23 cellular contexts compared by ENCODE assay signal in the genomic region with DNA sequence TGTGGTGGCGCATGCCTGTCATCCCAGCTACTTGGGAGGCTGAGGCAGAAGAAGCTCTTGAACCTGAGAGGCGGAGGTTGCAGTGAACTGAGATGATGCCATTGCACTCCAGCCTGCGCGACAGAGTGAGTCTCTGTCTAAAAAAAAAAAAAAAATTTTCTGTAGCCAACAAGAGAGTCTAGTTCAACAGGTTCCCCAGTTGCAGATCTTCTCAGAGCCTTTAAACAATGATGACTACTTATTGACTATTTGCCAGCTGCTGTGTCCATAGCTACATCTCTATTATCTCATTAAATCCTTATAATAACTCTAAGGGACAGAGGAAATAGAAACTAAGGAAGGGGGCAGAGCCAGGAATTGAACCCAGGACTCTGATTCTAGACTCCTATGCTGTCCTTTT. TPM values are rescaled to one million over a fixed set of nuclear protein-coding genes. Genes with fewer than 3 reads are reported as not detected.
DNase-seq lines count a peak whose midpoint lies in the region; FAIRE-seq and TF ChIP-seq lines count a peak whose summit lies in the region.
"Had no signal": no experiment of that assay in that cellular context is flagged by ENCODE, and none has a peak within 500 bp of the region (broad histone marks: within the 10 kb centered on the region; RNA-seq: fewer than 3 reads in every experiment).

No MANE protein-coding gene starts in this region.

- H3K9me3 ChIP-seq in H9 (ENCODE audit: control insufficient read depth, low read depth, low read length), result no peaks in the 10 kb centered on the region
- H3K9me3 ChIP-seq in HUES64 (ENCODE audit: insufficient read depth, low read depth, low read length), result no peaks in the 10 kb centered on the region
- H3K9me3 ChIP-seq in H1 (ENCODE audit: insufficient read depth in 2 of 2, low read depth in 1 of 2, low read length in 1 of 2), result no peaks in the 10 kb centered on the region
- no peaks in the 10 kb centered on the region for H3K9me3 ChIP-seq in trophoblast cell (ENCODE audit: insufficient read depth, low read depth, low read length)
- H3K9me3 ChIP-seq in small intestine (ENCODE audit: control insufficient read depth, low read depth), result no peaks in the 10 kb centered on the region
- H3K9me3 ChIP-seq in CD4-positive, alpha-beta memory T cell (ENCODE audit: control insufficient read depth in 1 of 2, low read length in 2 of 2), result no peaks in the 10 kb centered on the region
- H3K9me3 ChIP-seq: A549, MG63 had no signal

- H4K12ac ChIP-seq in trophoblast cell (ENCODE audit: low read depth, low read length), result no peak overlapping the region

- DNase-seq in H9 (peak; percentile 9), H1 (ENCODE audit: low read depth in 1 of 2, low spot score in 2 of 2) (peak in 1 of 2 experiments; percentile 8), trophoblast cell (peak; percentile 20 to 67), HuH-7 (ENCODE audit: low spot score) (no peak), GM10266 (ENCODE audit: extremely low spot score) (no peak), small intestine (no peak)
- no peak for DNase-seq in CD4-positive, alpha-beta memory T cell
- DNase-seq: DMS53, GDM1, MG63, NCI-H1417, NCI-H1694 treated with DMSO at 0.1 percent for 48 hours, NCI-H2081 treated with DMSO at 0.1 percent for 48 hours, NCI-H2171 treated with DMSO at 0.1 percent for 48 hours, NCI-H524 treated with DMSO at 0.1 percent for 48 hours, SHP77 had no signal

- H2BK20ac ChIP-seq in H9 (ENCODE audit: low read depth, low read length, poor library complexity, severe bottlenecking), result no peak overlapping the region
- H2BK20ac ChIP-seq in H1 (ENCODE audit: low read length), result no peak overlapping the region

- H3K79me2 ChIP-seq in H9 (ENCODE audit: insufficient read depth, low read length), result no peaks in the 10 kb centered on the region; the same call in 1 of the 2 replicates
- peaks cover 0 to 2% of the 10 kb centered on the region in 2 experiments; a peak in 1 of 4 replicates for H3K79me2 ChIP-seq in H1 (ENCODE audit: control insufficient read depth in 1 of 2, insufficient read depth in 2 of 2, low read length in 2 of 2)
- H3K79me2 ChIP-seq in trophoblast cell (ENCODE audit: control insufficient read depth, insufficient read depth, low read length, poor library complexity), result no peaks in the 10 kb centered on the region

- H2AFZ ChIP-seq in H9 (ENCODE audit: low read length) (no peak overlapping the region), H1 (ENCODE audit: low read length) (no peak overlapping the region), trophoblast cell (ENCODE audit: insufficient read depth, low read length, poor library complexity) (no peak overlapping the region)

- H3K36me3 ChIP-seq in HUES64 (ENCODE audit: insufficient read depth, low read length) (peaks cover 2% of the 10 kb centered on the region; the same call in 1 of the 2 replicates), H1 (ENCODE audit: control insufficient read depth in 2 of 4, insufficient read depth in 4 of 4, low read length in 3 of 4) (no peaks in the 10 kb centered on the region), trophoblast cell (ENCODE audit: control insufficient read depth in 1 of 2, insufficient read depth in 2 of 2, low read length in 2 of 2) (no peaks in the 10 kb centered on the region), small intestine (ENCODE audit: control insufficient read depth in 2 of 2, insufficient read depth in 2 of 2, low read length in 2 of 2) (no peaks in the 10 kb centered on the region)
- H3K36me3 ChIP-seq in CD4-positive, alpha-beta memory T cell (ENCODE audit: insufficient read depth, low read length), result no peaks in the 10 kb centered on the region
- H3K36me3 ChIP-seq: MG63 had no signal

- H3K27ac ChIP-seq in H9 (ENCODE audit: insufficient read length, low read depth, low read length) (no peak overlapping the region), HUES64 (ENCODE audit: low read depth, low read length) (peak overlapping the region; percentile 96; the same call in 1 of the 2 replicates), H1 (ENCODE audit: low read depth, low read length) (no peak overlapping the region), trophoblast cell (ENCODE audit: low read depth, low read length) (no peak overlapping the region), small intestine (ENCODE audit: low read depth in 1 of 2, low read length in 1 of 2) (no peak overlapping the region)
- no peak overlapping the region for H3K27ac ChIP-seq in CD4-positive, alpha-beta memory T cell (ENCODE audit: low read depth, low read length)

- H3K4me3 ChIP-seq in HUES64 (ENCODE audit: low read length) (no peak overlapping the region), H1 (ENCODE audit: extremely low read depth in 1 of 4, insufficient read depth in 2 of 4, low read depth in 3 of 4, low read length in 4 of 4) (peak overlapping the region in 1 of 4 experiments; percentile 57; a peak in 1 of 8 replicates), trophoblast cell (ENCODE audit: low read depth, low read length) (no peak overlapping the region), small intestine (ENCODE audit: low read depth in 1 of 2, low read length in 2 of 2) (no peak overlapping the region)
- no peak overlapping the region for H3K4me3 ChIP-seq in CD4-positive, alpha-beta memory T cell (ENCODE audit: low read length in 2 of 2)
- H3K4me3 ChIP-seq: A549, MG63 had no signal

- no peak overlapping the region for H2BK5ac ChIP-seq in H9 (ENCODE audit: insufficient read length, low read length)
- H2BK5ac ChIP-seq in H1 (ENCODE audit: low read depth, low read length), result 0 out of 2 replicates have a peak overlapping the region, but pooled peaks have one; percentile 84
- H2BK5ac ChIP-seq in trophoblast cell (ENCODE audit: low read depth, low read length, poor library complexity), result no peak overlapping the region

- WGBS in H9 (ENCODE audit: extremely low coverage, insufficient read length, low lambda C conversion rate), result no CpG with 5 or more reads among the region's 4 CpGs
- 90% methylated on average over 4 of the region's 4 CpGs for WGBS in HUES64
- WGBS in H1 (ENCODE audit: extremely low coverage in 1 of 2, insufficient coverage in 1 of 2, insufficient read length in 1 of 2, insufficient replicate concordance in 2 of 2, low coverage in 1 of 2, low lambda C conversion rate in 2 of 2, missing lambda C conversion rate in 1 of 2), 2 experiments, result 97% methylated on average over 4 of the region's 4 CpGs; no CpG with 5 or more reads in 1 of the 2 experiments
- no CpG with 5 or more reads among the region's 4 CpGs for WGBS in trophoblast cell (ENCODE audit: extremely low coverage, insufficient coverage, insufficient read length)
- WGBS in small intestine, 3 donors, result 93 to 98% (median 94%) methylated on average over 4 of the region's 4 CpGs

- H4K20me1 ChIP-seq in H9 (ENCODE audit: control insufficient read depth, insufficient read depth, insufficient read length), result no peaks in the 10 kb centered on the region
- peaks cover 0 to 3% of the 10 kb centered on the region in 2 experiments for H4K20me1 ChIP-seq in H1 (replicated peaks in 1 of 2; ENCODE audit: control insufficient read depth in 1 of 2, insufficient read depth in 2 of 2, low read length in 2 of 2)

- no peak overlapping the region for H2BK120ac ChIP-seq in H9 (ENCODE audit: low read depth, low read length, poor library complexity, severe bottlenecking)
- H2BK120ac ChIP-seq in H1 (replicated peaks; ENCODE audit: low read depth, low read length), result no peak overlapping the region
- no peak overlapping the region for H2BK120ac ChIP-seq in trophoblast cell (ENCODE audit: insufficient read depth, low read length, poor library complexity)

- H4K91ac ChIP-seq in H9 (ENCODE audit: insufficient read length, low read depth, low read length) (no peak overlapping the region), H1 (replicated peaks; ENCODE audit: insufficient read length, low read length) (no peak overlapping the region), trophoblast cell (ENCODE audit: low read depth, low read length) (peak overlapping the region; percentile 91)

- H3K4me2 ChIP-seq in H9 (ENCODE audit: insufficient read depth, insufficient read length, low read length) (no peak overlapping the region), H1 (ENCODE audit: insufficient read depth in 1 of 2, low read depth in 2 of 2, low read length in 2 of 2) (peak overlapping the region; percentile 71 to 79; a peak in 2 of 4 replicates), trophoblast cell (ENCODE audit: low read length) (no peak overlapping the region)

- FAIRE-seq in H1 (lab: Jason Lieb, UNC), result no peak
- no peak for FAIRE-seq in small intestine (lab: Jason Lieb, UNC)
- FAIRE-seq: A549, D721Med had no signal

- H3K23me2 ChIP-seq in H9 (ENCODE audit: insufficient read length, low read depth, low read length, poor library complexity, severe bottlenecking) (peaks cover 4% of the 10 kb centered on the region), H1 (ENCODE audit: low read depth, low read length) (peaks cover under 1% of the 10 kb centered on the region; the same call in 1 of the 2 replicates)

- H3K27me3 Mint-ChIP-seq in H9 (ENCODE audit: low read depth), result no peaks in the 10 kb centered on the region
- H3K27me3 Mint-ChIP-seq in CD4-positive, alpha-beta memory T cell, result peaks cover 10 to 12% of the 10 kb centered on the region in 2 donors

- H3K4me1 Mint-ChIP-seq in H9, result peaks cover 54 to 66% of the 10 kb centered on the region in 2 experiments
- H3K4me1 Mint-ChIP-seq in CD4-positive, alpha-beta memory T cell, result peaks cover 0 to 8% (median 3%) of the 10 kb centered on the region in 4 donors

- H3K27me3 ChIP-seq in H9 (ENCODE audit: insufficient read depth, low read length) (no peaks in the 10 kb centered on the region), HUES64 (ENCODE audit: insufficient read depth, low read length) (no peaks in the 10 kb centered on the region), H1 (replicated peaks in 1 of 4; ENCODE audit: control insufficient read depth in 3 of 4, extremely low read depth in 1 of 4, insufficient read depth in 3 of 4, low read length in 3 of 4) (peaks cover 0 to 2% (median 0%) of the 10 kb centered on the region in 4 experiments; a peak in 3 of 7 replicates), trophoblast cell (ENCODE audit: insufficient read depth, low read length) (no peaks in the 10 kb centered on the region), small intestine (ENCODE audit: control insufficient read depth in 2 of 2, insufficient read depth in 2 of 2, low read length in 2 of 2) (peaks cover 0 to 2% of the 10 kb centered on the region in 2 donors)
- peaks cover 3% of the 10 kb centered on the region for H3K27me3 ChIP-seq in CD4-positive, alpha-beta memory T cell (ENCODE audit: insufficient read depth, low read length)
- H3K27me3 ChIP-seq: MG63 had no signal

- intact Hi-C loops in CD4-positive, alpha-beta memory T cell (cut with micrococcal nuclease), result loop anchor here (5.0 kb wide), 1 partner anchor 237 kb away; no protein-coding TSS in a partner anchor

- peaks cover 0 to 16% (median 0%) of the 10 kb centered on the region in 3 experiments; a peak in 4 of 7 replicates for H3K36me3 Mint-ChIP-seq in H9 (ENCODE audit: insufficient read depth in 1 of 3, low read depth in 3 of 3)
- no peaks in the 10 kb centered on the region for H3K36me3 Mint-ChIP-seq in CD4-positive, alpha-beta memory T cell
- H3K36me3 Mint-ChIP-seq: CD14-positive monocyte had no signal

- H3K9ac ChIP-seq in H9 (ENCODE audit: extremely low read depth, insufficient read length, low read length) (no peak overlapping the region), HUES64 (ENCODE audit: low read depth, low read length) (no peak overlapping the region), H1 (replicated peaks in 1 of 4; ENCODE audit: extremely low read depth in 1 of 4, low read depth in 3 of 4, low read length in 3 of 4) (no peak overlapping the region), trophoblast cell (ENCODE audit: low read length) (no peak overlapping the region)

- H3K14ac ChIP-seq in H9 (ENCODE audit: insufficient read depth, low read length) (no peak overlapping the region), H1 (ENCODE audit: insufficient read length) (no peak overlapping the region), trophoblast cell (ENCODE audit: low read length) (no peak overlapping the region)

- H4K8ac ChIP-seq in H9 (replicated peaks; ENCODE audit: insufficient read length, low read depth, low read length), result no peak overlapping the region
- H4K8ac ChIP-seq in H1 (ENCODE audit: extremely low read depth, insufficient read depth, low read length), result no peak overlapping the region
- H4K8ac ChIP-seq in trophoblast cell (ENCODE audit: low read depth, low read length), result no peak overlapping the region

- H2BK12ac ChIP-seq in H9 (ENCODE audit: insufficient read length, low read depth, low read length) (no peak overlapping the region), H1 (ENCODE audit: low read depth, low read length) (peak overlapping the region; percentile 45; the same call in 1 of the 2 replicates), trophoblast cell (ENCODE audit: low read length) (no peak overlapping the region)

- TF ChIP-seq RAD21 in H1 (IDR thresholded peaks at IDR 0.05 in 1 of 2, conservative IDR thresholded peaks at IDR 0.05 in 1 of 2; ENCODE audit: low read depth in 2 of 2, low read length in 2 of 2), result no peak

- no peak overlapping the region for H3K23ac ChIP-seq in H9 (ENCODE audit: insufficient read length, low read depth, low read length)
- no peak overlapping the region for H3K23ac ChIP-seq in H1 (ENCODE audit: insufficient read length)
- no peak overlapping the region for H3K23ac ChIP-seq in trophoblast cell (ENCODE audit: low read length)

- TF ChIP-seq CTCF in H9 (conservative IDR thresholded peaks at IDR 0.05) (no peak), H1 (IDR thresholded peaks at IDR 0.05; ENCODE audit: control extremely low read depth in 1 of 3, insufficient read depth in 1 of 3, low read depth in 1 of 3, low read length in 3 of 3) (no peak), GM10266 (IDR thresholded peaks at IDR 0.05; ENCODE audit: control insufficient read depth, insufficient read depth, low read depth, missing control alignments) (no peak)

- 0 out of 5 replicates have a peak, but pooled peaks cover 0 to 4% of the 10 kb centered on the region in 2 experiments for H3K9me3 Mint-ChIP-seq in H9
- no peaks in the 10 kb centered on the region for H3K9me3 Mint-ChIP-seq in CD4-positive, alpha-beta memory T cell
- H3K9me3 Mint-ChIP-seq: CD14-positive monocyte had no signal

- H3K56ac ChIP-seq in H9 (ENCODE audit: insufficient read length, low read depth, low read length) (no peak overlapping the region), H1 (replicated peaks; ENCODE audit: insufficient read length, low read depth, low read length) (no peak overlapping the region)

- H2BK15ac ChIP-seq in H9 (ENCODE audit: low read depth, low read length) (no peak overlapping the region), H1 (ENCODE audit: low read length) (no peak overlapping the region)

- no peak overlapping the region for H4K5ac ChIP-seq in H9 (ENCODE audit: insufficient read length, low read depth, low read length)
- H4K5ac ChIP-seq in H1 (ENCODE audit: insufficient read length, low read depth, low read length), result no peak overlapping the region

- CTCF ChIA-PET in H1 (lab: Charles Lee; ENCODE audit: partially characterized antibody), result interaction anchor here (0.6 to 1.8 kb wide), 10 partner anchors 9 to 1541 kb away, joined by 3 to 5 read pairs (median 4); no protein-coding TSS in a partner anchor
- CTCF ChIA-PET in CD4-positive, alpha-beta memory T cell (lab: Charles Lee; ENCODE audit: partially characterized antibody), result interaction anchor here (1.4 kb wide), 1 partner anchor 337 kb away, joined by 3 read pairs; no protein-coding TSS in a partner anchor

- H3K18ac ChIP-seq in H9 (ENCODE audit: insufficient read length, low read depth, low read length) (no peak overlapping the region), H1 (ENCODE audit: extremely low read depth, low read length) (no peak overlapping the region), trophoblast cell (ENCODE audit: low read length) (no peak overlapping the region)

- H3T11ph ChIP-seq in H9 (ENCODE audit: low read length), result no peak overlapping the region

- H3K4ac ChIP-seq in H9 (ENCODE audit: low read depth, low read length) (no peak overlapping the region), H1 (replicated peaks; ENCODE audit: insufficient read length, low read depth, low read length) (no peak overlapping the region), trophoblast cell (ENCODE audit: low read depth, low read length) (no peak overlapping the region)

- TF ChIP-seq EP300 in H1 (IDR thresholded peaks at IDR 0.05; ENCODE audit: borderline replicate concordance in 1 of 2, low read depth in 2 of 2, low read length in 2 of 2), result no peak

- no peak overlapping the region for H3K4me3 Mint-ChIP-seq in H9
- H3K4me3 Mint-ChIP-seq in CD4-positive, alpha-beta memory T cell, result no peak overlapping the region
- H3K4me3 Mint-ChIP-seq: B cell, CD14-positive monocyte had no signal

- H3K79me1 ChIP-seq in H9 (ENCODE audit: insufficient read depth, low read depth, low read length, poor library complexity, severe bottlenecking) (no peaks in the 10 kb centered on the region), H1 (ENCODE audit: low read depth, low read length) (no peaks in the 10 kb centered on the region), trophoblast cell (ENCODE audit: low read length) (peaks cover 12% of the 10 kb centered on the region)

- H3K27ac Mint-ChIP-seq in H9, result no peak overlapping the region
- no peak overlapping the region for H3K27ac Mint-ChIP-seq in CD4-positive, alpha-beta memory T cell
- H3K27ac Mint-ChIP-seq: B cell had no signal

- H2AK5ac ChIP-seq in H9 (ENCODE audit: insufficient read length, low read length) (no peak overlapping the region), H1 (ENCODE audit: low read depth, low read length) (no peak overlapping the region), trophoblast cell (ENCODE audit: low read length) (no peak overlapping the region)

- H3K4me1 ChIP-seq in H9 (ENCODE audit: insufficient read depth, low read length), result peaks cover 7% of the 10 kb centered on the region; the same call in 1 of the 2 replicates
- H3K4me1 ChIP-seq in HUES64 (ENCODE audit: insufficient read depth, low read length), result peaks cover 41% of the 10 kb centered on the region
- H3K4me1 ChIP-seq in H1 (replicated peaks in 1 of 4; ENCODE audit: control insufficient read depth in 3 of 4, insufficient read depth in 4 of 4, low read length in 3 of 4), result peaks cover 3 to 20% (median 14%) of the 10 kb centered on the region in 4 experiments
- peaks cover 27 to 32% of the 10 kb centered on the region in 2 experiments for H3K4me1 ChIP-seq in trophoblast cell (ENCODE audit: control insufficient read depth in 1 of 2, insufficient read depth in 2 of 2, low read length in 2 of 2)
- no peaks in the 10 kb centered on the region for H3K4me1 ChIP-seq in small intestine (ENCODE audit: control insufficient read depth in 2 of 2, insufficient read depth in 1 of 2, low read depth in 1 of 2, low read length in 1 of 2)
- H3K4me1 ChIP-seq in CD4-positive, alpha-beta memory T cell (ENCODE audit: insufficient read depth, low read length), result peaks cover 7% of the 10 kb centered on the region

- TF ChIP-seq POLR2A in H1 (IDR thresholded peaks at IDR 0.05; ENCODE audit: control extremely low read depth in 1 of 2, low read depth in 2 of 2, low read length in 2 of 2), result no peak

- POLR2A ChIA-PET in H1 (lab: Charles Lee; ENCODE audit: partially characterized antibody), result interaction anchor here (0.6 to 3.6 kb wide), 12 partner anchors 14 to 826 kb away, joined by 3 to 24 read pairs (median 4); no protein-coding TSS in a partner anchor
- POLR2A ChIA-PET in CD4-positive, alpha-beta memory T cell (lab: Charles Lee; ENCODE audit: partially characterized antibody), result no interaction called here

RNA-seq across cellular contexts. Expression of a gene that starts 15.2 kb away (rescaled TPM):
- total RNA-seq in H9 (2021), result not detected in 2 replicates
- polyA plus RNA-seq in HUES64 (2013, experiment 1 of 2), result not detected
- polyA plus RNA-seq in HUES64 (2013, experiment 2 of 2), result not detected
- not detected in 2 replicates for total RNA-seq in H1 (2021; fragmentation: NEBNext Ultra II Directional; extraction: Animal tissue kit (Norgen Biotek cat#: 25700))
- polyA plus RNA-seq in H1 (2011; rRNA removed) (not detected in 2 replicates), small intestine (100 to 1,000 TPM in 1 of 3 donors, 10 to 100 TPM in 1, under 1 TPM in 1; 0.55 to 143 (median 43.2) TPM)
- polyA plus RNA-seq in H1 (2011; cell fraction: cytosol; rRNA removed), result not detected
- polyA plus RNA-seq in H1 (2011; cell fraction: nucleus; rRNA removed), result not detected
- not detected in 4 replicates for polyA plus RNA-seq in H1 (2012, experiment 1 of 2)
- not detected for polyA plus RNA-seq in H1 (2012, experiment 2 of 2)
- polyA plus RNA-seq in H1 (2013, experiment 1 of 2), result 0.26 TPM
- polyA plus RNA-seq in H1 (2013, experiment 2 of 2), result 0.18 TPM
- polyA minus RNA-seq in H1 (2011; rRNA and poly(A)+ RNA removed), result not detected in 2 replicates
- polyA minus RNA-seq in H1 (2011; cell fraction: cytosol; rRNA and poly(A)+ RNA removed), result not detected
- not detected for polyA minus RNA-seq in H1 (2011; cell fraction: nucleus; rRNA and poly(A)+ RNA removed)
- 0.08 and 0.28 TPM in 2 replicates for polyA plus RNA-seq in trophoblast cell (2013)
- total RNA-seq in CD4-positive, alpha-beta memory T cell, result not detected
- not detected for polyA plus RNA-seq in CD4-positive, alpha-beta memory T cell
- total RNA-seq: H4, LHCN-M2 had no signal
- polyA plus RNA-seq: CD14-positive monocyte had no signal

Comparison
In these comparisons a context has a peak if more than half of its experiments do, and no peak if none do; other contexts are left out.
1. DNase-seq: peak in H9 (single experiment) and trophoblast cell (2 of 2); none in HuH-7 (single experiment), GM10266 (single experiment), small intestine (single experiment) and CD4-positive, alpha-beta memory T cell (0 of 5).
2. H3K4me2 ChIP-seq: peak in H1 (2 of 2); none in H9 (single experiment) and trophoblast cell (single experiment).